Comparison of ENCODE assay signal across 34 cellular contexts in genomic region chr10:112771733-112772132, GRCh38.
"Had no signal": no experiment of that assay in that cellular context is flagged by ENCODE, and none has a peak within 500 bp of the region (broad histone marks: within the 10 kb centered on the region; RNA-seq: fewer than 3 reads in every experiment).

No MANE protein-coding gene starts in this region.

- H3K9me3 ChIP-seq: MG63 had no signal

- DNase-seq: Karpas-422, Kasumi-1, MG63, MM.1S, MV-4-11, NCI-H1048, NCI-H1092, NCI-H1092 treated with DMSO at 0.1 percent for 48 hours, NCI-H1105, NCI-H1105 treated with DMSO at 0.1 percent for 48 hours, NCI-H1417, NCI-H1417 treated with DMSO at 0.1 percent for 48 hours, NCI-H1436, NCI-H1436 treated with DMSO at 0.1 percent for 48 hours, NCI-H146, NCI-H1694, NCI-H1694 treated with DMSO at 0.1 percent for 48 hours, NCI-H187, NCI-H187 treated with DMSO at 0.1 percent for 48 hours, NCI-H1930, NCI-H2029, NCI-H2029 treated with DMSO at 0.1 percent for 48 hours, NCI-H2081, NCI-H2081 treated with DMSO at 0.1 percent for 48 hours, NCI-H2107, NCI-H2171, NCI-H2171 treated with DMSO at 0.1 percent for 48 hours, NCI-H2227 treated with DMSO at 0.1 percent for 48 hours, NCI-H226, NCI-H345, NCI-H446, NCI-H446 treated with DMSO at 0.1 percent for 48 hours, NCI-H510A, NCI-H510A treated with DMSO at 0.1 percent for 48 hours had no signal

- H3K4me3 ChIP-seq: MG63 had no signal

- H3K27me3 ChIP-seq: MG63 had no signal

- H3K36me3 ChIP-seq: MG63 had no signal
